ENCODE assay signal across 22 cellular contexts in the genomic region with DNA sequence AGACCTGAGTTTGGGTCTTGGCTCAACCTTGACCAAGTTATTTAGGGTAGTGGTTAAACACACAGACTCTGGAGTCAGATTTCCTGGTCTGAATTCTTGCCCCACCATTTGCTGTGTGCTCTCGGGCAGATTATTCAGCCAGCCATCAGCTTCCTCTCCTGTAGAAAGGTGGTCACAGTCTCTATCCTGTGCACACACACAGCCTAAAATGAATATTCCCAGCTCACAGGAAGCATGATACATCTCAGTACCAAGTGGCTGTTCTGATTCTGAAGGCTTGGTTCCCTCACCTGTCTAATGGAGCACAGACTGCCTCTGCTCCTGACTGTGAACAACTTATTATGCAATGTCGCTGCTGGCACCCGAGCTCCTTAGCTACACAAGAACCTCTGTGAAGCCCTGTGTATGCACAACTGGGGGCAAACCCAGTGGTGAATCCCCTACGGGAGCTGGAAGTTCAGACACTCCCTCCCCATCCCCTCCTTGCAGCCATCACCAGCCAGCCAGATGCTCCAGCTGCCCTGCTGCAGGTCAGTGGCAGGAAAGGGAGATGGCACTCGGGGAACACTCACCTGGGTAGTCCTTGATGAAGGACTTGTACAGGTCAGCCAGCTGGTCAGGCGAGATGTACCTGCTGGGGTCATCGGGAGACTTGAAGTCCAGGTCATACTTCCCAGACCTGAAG. TPM values are rescaled to one million over a fixed set of nuclear protein-coding genes. Genes with fewer than 3 reads are reported as not detected.
A peak's percentile ranks its signal among the peaks of the same experiment; 100 is the strongest.
DNase-seq lines count a peak whose midpoint lies in the region; ATAC-seq, FAIRE-seq and TF ChIP-seq lines count a peak whose summit lies in the region.
"Had no signal": no experiment of that assay in that cellular context is flagged by ENCODE, and none has a peak within 500 bp of the region (broad histone marks: within the 10 kb centered on the region; RNA-seq: fewer than 3 reads in every experiment).

No MANE protein-coding gene starts in this region.

- ATAC-seq in esophagus mucosa = no peak

- peak; percentile 20 for TF ChIP-seq POLR2A in GM12892 (IDR thresholded peaks at IDR 0.05; ENCODE audit: low read depth, low read length)

- H3K36me3 ChIP-seq in BLaER1 (peaks cover 100% of the 10 kb centered on the region), mesodermal cell (ENCODE audit: control insufficient read depth, insufficient read depth, low read length) (peaks cover 96% of the 10 kb centered on the region)

- FAIRE-seq in GM12892 (lab: Jason Lieb, UNC) = no peak
- FAIRE-seq: keratinocyte had no signal

- peaks cover 99% of the 10 kb centered on the region for H3K4me1 ChIP-seq in BLaER1
- H3K4me1 ChIP-seq in mesodermal cell (ENCODE audit: control insufficient read depth, insufficient read depth, low read length, poor library complexity, severe bottlenecking) = peaks cover 44% of the 10 kb centered on the region
- H3K4me1 ChIP-seq: thyroid gland had no signal

- H3K27me3 Mint-ChIP-seq in osteocyte (ENCODE audit: unreplicated experiment) = no peaks in the 10 kb centered on the region

- POLR2A ChIA-PET in RWPE1 (lab: Yijun Ruan, JAX; ENCODE audit: low non-redundant PET) = no interaction called here

- H3K27me3 ChIP-seq in BLaER1 = no peaks in the 10 kb centered on the region
- H3K27me3 ChIP-seq: hepatocyte, spleen, thyroid gland had no signal

- H3K9me3 Mint-ChIP-seq in osteocyte (ENCODE audit: unreplicated experiment) = no peaks in the 10 kb centered on the region

- peaks cover 16% of the 10 kb centered on the region for H3K4me1 Mint-ChIP-seq in osteocyte (ENCODE audit: unreplicated experiment)

- peaks cover 67% of the 10 kb centered on the region for H3K36me3 Mint-ChIP-seq in osteocyte (ENCODE audit: unreplicated experiment)

- H4K20me1 ChIP-seq in BLaER1 = peaks cover 100% of the 10 kb centered on the region

- H3K9ac ChIP-seq in BLaER1 = no peak overlapping the region
- H3K9ac ChIP-seq: GM23248 had no signal

- no peak overlapping the region for H3K27ac ChIP-seq in BLaER1
- H3K27ac ChIP-seq in RWPE1 = peak overlapping the region; percentile 65
- H3K27ac ChIP-seq in mesodermal cell (ENCODE audit: low read depth, low read length, severe bottlenecking) = peak overlapping the region; percentile 29
- H3K27ac ChIP-seq: GM23248, hepatocyte, thyroid gland had no signal

- no peak overlapping the region for H3K4me3 ChIP-seq in BLaER1
- no peak overlapping the region for H3K4me3 ChIP-seq in mesodermal cell (ENCODE audit: extremely low read depth, insufficient read depth, low read length, poor library complexity, severe bottlenecking)
- H3K4me3 ChIP-seq: GM23248, hepatocyte, lung, spleen, thyroid gland had no signal

- no peak overlapping the region for H3K4me3 Mint-ChIP-seq in osteocyte (ENCODE audit: unreplicated experiment)

- DNase-seq in GM12892 (ENCODE audit: insufficient read length) (no peak), RWPE1 (ENCODE audit: low spot score) (no peak), osteocyte (ENCODE audit: extremely low spot score, unreplicated experiment) (no peak), AG08395 (ENCODE audit: low spot score) (no peak)
- DNase-seq in stimulated activated CD4-positive, alpha-beta T cell treated with anti-CD3 and anti-CD28 coated beads, Interleukin-2, amount 100 ng/mL, for 48 hours = no peak
- DNase-seq: activated gamma-delta T cell, C1 segment of cervical spinal cord, GM23248, IMR-90, NCI-H2029, NCI-H446 treated with DMSO at 0.1 percent for 48 hours, posterior cingulate gyrus, Right ventricle myocardium superior, spleen, T-helper 1 cell, thyroid gland had no signal

- peak overlapping the region; percentile 19 for H3K4me2 ChIP-seq in BLaER1
- H3K4me2 ChIP-seq: hepatocyte had no signal

- H3K27ac Mint-ChIP-seq in osteocyte (ENCODE audit: unreplicated experiment) = no peak overlapping the region

- no peaks in the 10 kb centered on the region for H3K9me3 ChIP-seq in BLaER1
- no peaks in the 10 kb centered on the region for H3K9me3 ChIP-seq in mesodermal cell (ENCODE audit: control insufficient read depth, low read length)
- H3K9me3 ChIP-seq: spleen, thyroid gland had no signal

- 89 to 100% methylated on average over 5 to 7 of the region's 7 CpGs for WGBS in mesodermal cell (ENCODE audit: insufficient coverage in 2 of 2), 2 experiments

- CTCF ChIA-PET in RWPE1 (lab: Yijun Ruan, JAX) = interaction anchor here (0.5 kb wide), 1 partner anchor 699 kb away, joined by 6 read pairs; no protein-coding TSS in a partner anchor

- no peak for TF ChIP-seq CTCF in RWPE1 (conservative IDR thresholded peaks at IDR 0.05; ENCODE audit: low read depth)
- TF ChIP-seq CTCF in osteocyte (IDR thresholded peaks at IDR 0.05) = no peak

RNA-seq across cellular contexts. Expression of a gene that starts 13.6 kb away (rescaled TPM):
- 2,713 TPM for polyA plus RNA-seq in GM12892 (2012; ENCODE audit: missing spikeins)
- 1,433 TPM for polyA plus RNA-seq in mesodermal cell (2013, experiment 1 of 2)
- polyA plus RNA-seq in mesodermal cell (2013, experiment 2 of 2) = 1,329 TPM
- total RNA-seq in osteocyte = 744 and 748 TPM in 2 replicates
- 1,388 TPM for total RNA-seq in esophagus mucosa

RNA-seq across cellular contexts. Expression of a gene that starts 47.4 kb away (rescaled TPM):
- 17.9 TPM for polyA plus RNA-seq in GM12892 (2012; ENCODE audit: missing spikeins)
- polyA plus RNA-seq in mesodermal cell (2013, experiment 1 of 2) = 92.8 TPM
- 89.3 TPM for polyA plus RNA-seq in mesodermal cell (2013, experiment 2 of 2)
- total RNA-seq in osteocyte (76.8 and 79.7 TPM in 2 replicates), esophagus mucosa (33.0 TPM)
